ENCODE assay signal across 17 cellular contexts in the genomic region with DNA sequence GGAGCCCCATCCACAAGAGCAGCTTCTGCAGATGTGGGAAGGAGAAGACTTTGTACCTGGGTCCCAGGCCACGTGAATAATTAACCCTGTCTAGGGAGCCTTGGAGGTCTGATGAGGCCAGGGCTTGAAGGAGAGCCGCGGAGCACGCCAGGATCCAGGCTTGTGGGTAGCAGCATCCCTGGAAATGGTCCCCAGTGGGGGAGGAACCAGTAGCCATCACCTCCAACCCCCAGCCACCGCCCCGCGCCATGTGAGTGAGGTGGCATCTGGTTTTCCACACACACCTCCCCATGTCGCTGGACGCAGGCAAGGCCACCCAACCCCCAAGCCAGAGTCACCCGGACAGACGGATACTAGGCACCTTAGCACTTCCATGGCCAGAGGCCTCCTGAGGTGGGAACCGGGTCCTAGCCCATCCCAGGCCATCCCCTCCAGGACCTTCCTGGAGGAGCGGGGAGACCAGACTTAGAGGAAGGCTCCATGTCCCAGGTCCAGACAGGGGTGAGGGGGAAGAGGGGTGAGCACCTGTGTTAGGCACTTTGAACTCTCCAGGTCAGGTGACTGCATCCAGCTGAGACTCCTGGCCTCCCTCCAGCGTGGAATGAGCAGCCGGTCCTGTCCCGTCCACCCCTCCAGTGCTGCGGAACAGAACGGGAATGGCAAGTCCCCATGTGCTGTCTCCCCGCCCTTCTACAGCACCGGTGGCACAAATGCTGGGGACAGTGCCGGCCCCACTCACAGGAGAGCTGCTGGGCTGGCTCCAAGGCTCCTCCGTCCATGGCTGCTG. TPM values are rescaled to one million over a fixed set of nuclear protein-coding genes. Genes with fewer than 3 reads are reported as not detected.
DNase-seq lines count a peak whose midpoint lies in the region; ATAC-seq and TF ChIP-seq lines count a peak whose summit lies in the region.
"Had no signal": no experiment of that assay in that cellular context is flagged by ENCODE, and none has a peak within 500 bp of the region (broad histone marks: within the 10 kb centered on the region; RNA-seq: fewer than 3 reads in every experiment).

No MANE protein-coding gene starts in this region.

- ATAC-seq in left lobe of liver (peak; percentile 13), HG03457 (IDR thresholded peaks at IDR 0.05; ENCODE audit: unreplicated experiment) (no peak)
- ATAC-seq: HCT116 had no signal

- H3K9me3 Mint-ChIP-seq in Calu3 (ENCODE audit: low read depth, unreplicated experiment) = no peaks in the 10 kb centered on the region
- no peaks in the 10 kb centered on the region for H3K9me3 Mint-ChIP-seq in progenitor cell of endocrine pancreas (ENCODE audit: low read depth)

- no peak for TF ChIP-seq CTCF in Calu3 (IDR thresholded peaks at IDR 0.05; ENCODE audit: unreplicated experiment)
- TF ChIP-seq CTCF in VCaP (conservative IDR thresholded peaks at IDR 0.05) = no peak
- no peak for TF ChIP-seq CTCF in progenitor cell of endocrine pancreas (IDR thresholded peaks at IDR 0.05; ENCODE audit: unreplicated experiment)

- H3K27ac Mint-ChIP-seq in Calu3 (ENCODE audit: unreplicated experiment) (peak overlapping the region; percentile 13), progenitor cell of endocrine pancreas (peak overlapping the region; percentile 95)

- no TSS peak for BruUV-seq in Calu3 (replicated peaks; lab: Mats Ljungman, UMichigan)

- no peaks in the 10 kb centered on the region for H3K27me3 Mint-ChIP-seq in Calu3 (ENCODE audit: unreplicated experiment)
- no peaks in the 10 kb centered on the region for H3K27me3 Mint-ChIP-seq in progenitor cell of endocrine pancreas

- peak overlapping the region; percentile 56 for H3K27ac ChIP-seq in VCaP
- H3K27ac ChIP-seq: C4-2B had no signal

- DNase-seq in Calu3 = no peak
- no peak for DNase-seq in left lobe of liver (ENCODE audit: low spot score)
- no peak for DNase-seq in progenitor cell of endocrine pancreas (ENCODE audit: low spot score, unreplicated experiment)
- no peak for DNase-seq in NCI-H1930 (lab: John Stamatoyannopoulos, UW)
- DNase-seq in NCI-H82 treated with DMSO at 0.1 percent for 48 hours (lab: John Stamatoyannopoulos, UW; ENCODE audit: unreplicated experiment) = no peak
- no peak for DNase-seq in activated naive CD4-positive, alpha-beta T cell (lab: John Stamatoyannopoulos, UW)
- DNase-seq: COR-L47, NCI-H1092, NCI-H1694, NCI-H446 treated with DMSO at 0.1 percent for 48 hours, NCI-H774, SHP77 had no signal

- intact Hi-C loops in Calu3 (cut with micrococcal nuclease; ENCODE audit: unreplicated experiment) = no loop called here

- H3K4me1 Mint-ChIP-seq in Calu3 (ENCODE audit: low read depth, unreplicated experiment) = peaks cover 48% of the 10 kb centered on the region
- peaks cover 63% of the 10 kb centered on the region for H3K4me1 Mint-ChIP-seq in progenitor cell of endocrine pancreas (ENCODE audit: low read depth)

- peaks cover 12% of the 10 kb centered on the region for H3K36me3 Mint-ChIP-seq in Calu3 (ENCODE audit: insufficient read depth, unreplicated experiment)
- H3K36me3 Mint-ChIP-seq in progenitor cell of endocrine pancreas (ENCODE audit: insufficient read depth) = no peaks in the 10 kb centered on the region

- CTCF ChIA-PET in Calu3 (lab: Charles Lee) = no interaction called here

- H3K4me3 Mint-ChIP-seq in Calu3 (ENCODE audit: low read depth, unreplicated experiment) = no peak overlapping the region
- H3K4me3 Mint-ChIP-seq in progenitor cell of endocrine pancreas (ENCODE audit: low read depth) = peak overlapping the region; percentile 51

RNA-seq across cellular contexts. Expression of a gene that starts 53.2 kb away (rescaled TPM):
- total RNA-seq in Calu3 (2022) (30.0 and 30.3 TPM in 2 replicates), left lobe of liver (8.2 TPM), progenitor cell of endocrine pancreas (28.9 and 30.1 TPM in 2 replicates)
- total RNA-seq: K562 had no signal
